ENCODE assay signal across 21 cellular contexts in genomic region chr18:3875961-3876360, GRCh38.
"Had no signal": no experiment of that assay in that cellular context is flagged by ENCODE, and none has a peak within 500 bp of the region (broad histone marks: within the 10 kb centered on the region; RNA-seq: fewer than 3 reads in every experiment).

No MANE protein-coding gene starts in this region.

- H3K27ac ChIP-seq: cardiac muscle cell, gastrocnemius medialis, spleen, thoracic aorta had no signal

- FAIRE-seq: keratinocyte had no signal

- DNase-seq: activated CD4-positive, alpha-beta T cell treated with anti-CD3 and anti-CD28 coated beads, Interleukin-2, amount 10 ng/mL, durations not matched to agents 24 days and 14 days; activated CD4-positive, CD25-positive, alpha-beta regulatory T cell; activated CD8-positive, alpha-beta T cell treated with anti-CD3 and anti-CD28 coated beads for 36 hours; activated naive CD4-positive, alpha-beta T cell; activated naive CD8-positive, alpha-beta T cell treated with anti-CD3 and anti-CD28 coated beads for 36 hours; activated T-cell treated with anti-CD3 and anti-CD28 coated beads, Interleukin-2, amount 50 U/mL, for 1 hour; amniotic stem cell; erythroblast; gastrocnemius medialis; head of caudate nucleus; nephron progenitor cell; nucleus accumbens; spleen; stimulated activated CD4-positive, alpha-beta T cell treated with anti-CD3 and anti-CD28 coated beads, Interleukin-4, amount 100 ng/mL, for 4 hours; T-helper 9 cell had no signal

- H3K4me1 ChIP-seq: gastrocnemius medialis had no signal

- H3K4me3 ChIP-seq: cardiac muscle cell, gastrocnemius medialis, lung, spleen, thoracic aorta had no signal

- H3K9me3 ChIP-seq: gastrocnemius medialis, spleen, thoracic aorta had no signal

- H3K36me3 ChIP-seq: cardiac muscle cell, gastrocnemius medialis, spleen, thoracic aorta had no signal

- H3K27me3 ChIP-seq: cardiac muscle cell, gastrocnemius medialis had no signal

- ATAC-seq: activated CD8-positive, alpha-beta T cell treated with anti-CD3 and anti-CD28 coated beads for 36 hours; activated T-helper 17 cell treated with anti-CD3 and anti-CD28 coated beads, Interleukin-2, amount 50 U/mL, for 72 hours; gastrocnemius medialis; stimulated activated memory B cell treated with anti-CD40 and anti-IgM and Interleukin-4, amounts not matched to agents 10 μg/mL and 1 μg/mL and 100 μg/mL, for 72 hours had no signal
